28 cellular contexts compared by ENCODE assay signal in genomic region chr1:34433099-34433498, GRCh38.
"Had no signal": no experiment of that assay in that cellular context is flagged by ENCODE, and none has a peak within 500 bp of the region (broad histone marks: within the 10 kb centered on the region; RNA-seq: fewer than 3 reads in every experiment).

No MANE protein-coding gene starts in this region.

- H3K27ac Mint-ChIP-seq: stimulated activated effector memory CD8-positive, alpha-beta T cell treated with anti-CD3 and anti-CD28 coated beads, Interleukin-12 subunit alpha, Interleukin-12 subunit beta, amount 100 ng/mL, for 72 hours; stimulated activated memory B cell treated with anti-CD40 and anti-IgM and Interleukin-4, amounts not matched to agents 10 μg/mL and 1 μg/mL and 100 μg/mL, for 72 hours; stimulated activated naive B cell treated with anti-CD40 and anti-IgM and Interleukin-4, amounts not matched to agents 10 μg/mL and 1 μg/mL and 100 μg/mL, for 72 hours; stimulated activated naive CD8-positive, alpha-beta T cell treated with anti-CD3 and anti-CD28 coated beads, Interleukin-15, Interleukin-2, amounts not matched to agents 100 ng/mL and 50 ng/mL, for 24 hours; type B pancreatic cell had no signal

- H3K4me3 ChIP-seq: stomach, suprapubic skin, testis, thoracic aorta, thyroid gland, tibial artery, tibial nerve, transverse colon, upper lobe of left lung, upper lobe of right lung, uterus, vagina had no signal

- H3K9me3 Mint-ChIP-seq: stimulated activated effector memory CD8-positive, alpha-beta T cell treated with anti-CD3 and anti-CD28 coated beads, Interleukin-12 subunit alpha, Interleukin-12 subunit beta, amount 100 ng/mL, for 72 hours; stimulated activated memory B cell treated with anti-CD40 and anti-IgM and Interleukin-4, amounts not matched to agents 10 μg/mL and 1 μg/mL and 100 μg/mL, for 72 hours; stimulated activated naive B cell treated with anti-CD40 and anti-IgM and Interleukin-4, amounts not matched to agents 10 μg/mL and 1 μg/mL and 100 μg/mL, for 72 hours; stimulated activated naive CD8-positive, alpha-beta T cell treated with anti-CD3 and anti-CD28 coated beads, Interleukin-15, amount 100 ng/mL, for 72 hours; stimulated activated naive CD8-positive, alpha-beta T cell treated with anti-CD3 and anti-CD28 coated beads, Interleukin-15, Interleukin-2, amounts not matched to agents 100 ng/mL and 50 ng/mL, for 24 hours; type B pancreatic cell had no signal

- H3K27me3 ChIP-seq: testis, thyroid gland, tibial nerve, transverse colon, upper lobe of left lung, upper lobe of right lung, uterus, vagina had no signal

- H3K4me1 Mint-ChIP-seq: stimulated activated effector memory CD8-positive, alpha-beta T cell treated with anti-CD3 and anti-CD28 coated beads, Interleukin-12 subunit alpha, Interleukin-12 subunit beta, amount 100 ng/mL, for 72 hours; stimulated activated memory B cell treated with anti-CD40 and anti-IgM and Interleukin-4, amounts not matched to agents 10 μg/mL and 1 μg/mL and 100 μg/mL, for 72 hours; stimulated activated naive B cell treated with anti-CD40 and anti-IgM and Interleukin-4, amounts not matched to agents 10 μg/mL and 1 μg/mL and 100 μg/mL, for 72 hours; stimulated activated naive CD8-positive, alpha-beta T cell treated with anti-CD3 and anti-CD28 coated beads, Interleukin-15, amount 100 ng/mL, for 72 hours had no signal

- H3K36me3 Mint-ChIP-seq: stimulated activated effector memory CD8-positive, alpha-beta T cell treated with anti-CD3 and anti-CD28 coated beads, Interleukin-12 subunit alpha, Interleukin-12 subunit beta, amount 100 ng/mL, for 72 hours; stimulated activated memory B cell treated with anti-CD40 and anti-IgM and Interleukin-4, amounts not matched to agents 10 μg/mL and 1 μg/mL and 100 μg/mL, for 72 hours; stimulated activated naive B cell treated with anti-CD40 and anti-IgM and Interleukin-4, amounts not matched to agents 10 μg/mL and 1 μg/mL and 100 μg/mL, for 72 hours; type B pancreatic cell had no signal

- H3K9me3 ChIP-seq: stomach, suprapubic skin, testis, thoracic aorta, thyroid gland, tibial artery, tibial nerve, transverse colon, upper lobe of left lung, upper lobe of right lung, uterus, vagina had no signal

- H3K27ac ChIP-seq: stomach, suprapubic skin, testis, thoracic aorta, thyroid gland, tibial artery, tibial nerve, transverse colon, upper lobe of left lung, upper lobe of right lung, uterus, vagina had no signal

- H3K36me3 ChIP-seq: stomach, suprapubic skin, thoracic aorta, thyroid gland, tibial artery, tibial nerve, transverse colon, upper lobe of left lung, upper lobe of right lung, uterus, vagina had no signal

- H3K4me3 Mint-ChIP-seq: stimulated activated effector memory CD8-positive, alpha-beta T cell treated with anti-CD3 and anti-CD28 coated beads, Interleukin-12 subunit alpha, Interleukin-12 subunit beta, amount 100 ng/mL, for 72 hours; stimulated activated memory B cell treated with anti-CD40 and anti-IgM and Interleukin-4, amounts not matched to agents 10 μg/mL and 1 μg/mL and 100 μg/mL, for 72 hours; stimulated activated naive B cell treated with anti-CD40 and anti-IgM and Interleukin-4, amounts not matched to agents 10 μg/mL and 1 μg/mL and 100 μg/mL, for 72 hours; stimulated activated naive CD8-positive, alpha-beta T cell treated with anti-CD3 and anti-CD28 coated beads, Interleukin-15, amount 100 ng/mL, for 72 hours; stimulated activated naive CD8-positive, alpha-beta T cell treated with anti-CD3 and anti-CD28 coated beads, Interleukin-15, Interleukin-2, amounts not matched to agents 100 ng/mL and 50 ng/mL, for 24 hours; type B pancreatic cell had no signal

- DNase-seq: stimulated activated CD4-positive, alpha-beta T cell treated with anti-CD3 and anti-CD28 coated beads, Interleukin-2, amount 100 ng/mL, for 48 hours; stimulated activated CD4-positive, alpha-beta T cell treated with anti-CD3 and anti-CD28 coated beads, Interleukin-4, amount 100 ng/mL, for 1 hour; stimulated activated CD4-positive, alpha-beta T cell treated with anti-CD3 and anti-CD28 coated beads, Interleukin-4, amount 100 ng/mL, for 24 hours; stimulated activated CD4-positive, alpha-beta T cell treated with anti-CD3 and anti-CD28 coated beads, Interleukin-4, amount 100 ng/mL, for 4 hours; stimulated activated CD8-positive, alpha-beta memory T cell treated with anti-CD3 and anti-CD28 coated beads, Interleukin-4, amount 100 ng/mL, for 48 hours; stimulated activated naive B cell treated with anti-CD40 and anti-IgM and Interleukin-4, amounts not matched to agents 10 μg/mL and 1 μg/mL and 100 μg/mL, for 72 hours; stimulated activated naive CD4-positive, alpha-beta T cell; stimulated activated naive CD4-positive, alpha-beta T cell treated with Interleukin-2 at 50 U/mL for 16 hours; stimulated activated naive CD8-positive, alpha-beta T cell treated with anti-CD3 and anti-CD28 coated beads, Interleukin-15, amount 100 ng/mL, for 72 hours; stimulated activated naive CD8-positive, alpha-beta T cell treated with anti-CD3 and anti-CD28 coated beads, Interleukin-15, Interleukin-2, amounts not matched to agents 100 U/mL and 50 U/mL, for 24 hours; stomach; substantia nigra; testis; thyroid gland; tibial artery; transverse colon; trophoblast cell; upper lobe of left lung; upper lobe of right lung; uterus had no signal
